9 cellular contexts compared by ENCODE assay signal in genomic region chr11:132158091-132158490, GRCh38.
DNase-seq lines count a peak whose midpoint lies in the region; ATAC-seq and TF ChIP-seq lines count a peak whose summit lies in the region.
"Had no signal": no experiment of that assay in that cellular context is flagged by ENCODE, and none has a peak within 500 bp of the region (broad histone marks: within the 10 kb centered on the region; RNA-seq: fewer than 3 reads in every experiment).

No MANE protein-coding gene starts in this region.

- H3K4me1 ChIP-seq in esophagus muscularis mucosa, result no peaks in the 10 kb centered on the region

- in situ Hi-C loops in KBM-7 (cut with MboI; ENCODE audit: low pct_unique_long_range_greater_than_20kb, low sequenced_read_pairs), result no loop called here

- TF ChIP-seq EP300 in esophagus muscularis mucosa (IDR thresholded peaks at IDR 0.05), result no peak

- ATAC-seq in GM18873 (IDR thresholded peaks at IDR 0.05; ENCODE audit: low FRiP score, unreplicated experiment), result no peak

- no peaks in the 10 kb centered on the region for H3K27me3 ChIP-seq in esophagus muscularis mucosa

- H3K27ac ChIP-seq in esophagus muscularis mucosa (replicated peaks in 1 of 4), result no peak overlapping the region

- WGBS in esophagus muscularis mucosa, result 91% methylated on average over 3 of the region's 3 CpGs

- no peaks in the 10 kb centered on the region for H3K36me3 ChIP-seq in esophagus muscularis mucosa

- no peaks in the 10 kb centered on the region for H3K9me3 ChIP-seq in esophagus muscularis mucosa

- intact Hi-C loops in cardiac septum (cut with DNase I), result no loop called here
- intact Hi-C loops in esophagus muscularis mucosa (cut with DNase I), result no loop called here

- TF ChIP-seq CTCF in esophagus muscularis mucosa (IDR thresholded peaks at IDR 0.05), result no peak

- no peak overlapping the region for H3K4me3 ChIP-seq in esophagus muscularis mucosa

- no peak for TF ChIP-seq POLR2A in esophagus muscularis mucosa (IDR thresholded peaks at IDR 0.05; ENCODE audit: low read depth)

- peak; percentile 64 for DNase-seq in DMS153 treated with DMSO at 0.1 percent for 48 hours (lab: John Stamatoyannopoulos, UW; ENCODE audit: unreplicated experiment)
- peak; percentile 9 for DNase-seq in KBM-7
- peak; percentile 26 for DNase-seq in RPMI8226
- DNase-seq in iris pigment epithelial cell (ENCODE audit: low read depth), result peak; percentile 18
- no peak for DNase-seq in NCI-H2227 treated with DMSO at 0.1 percent for 48 hours (lab: John Stamatoyannopoulos, UW)
- no peak for DNase-seq in cardiac septum (ENCODE audit: low spot score)
- DNase-seq in esophagus muscularis mucosa (ENCODE audit: extremely low spot score), result no peak
- DNase-seq: activated B cell treated with CpG ODN at 0.5 μM for 24 hours had no signal

Comparison
In these comparisons a context has a peak if more than half of its experiments do, and no peak if none do; other contexts are left out.
1. DNase-seq: peak in DMS153 treated with DMSO at 0.1 percent for 48 hours (single experiment), KBM-7 (single experiment), RPMI8226 (single experiment) and iris pigment epithelial cell (single experiment); none in NCI-H2227 treated with DMSO at 0.1 percent for 48 hours (single experiment), cardiac septum (single experiment) and esophagus muscularis mucosa (single experiment).